Comparison of ENCODE assay signal across 2 cellular contexts in the genomic region with DNA sequence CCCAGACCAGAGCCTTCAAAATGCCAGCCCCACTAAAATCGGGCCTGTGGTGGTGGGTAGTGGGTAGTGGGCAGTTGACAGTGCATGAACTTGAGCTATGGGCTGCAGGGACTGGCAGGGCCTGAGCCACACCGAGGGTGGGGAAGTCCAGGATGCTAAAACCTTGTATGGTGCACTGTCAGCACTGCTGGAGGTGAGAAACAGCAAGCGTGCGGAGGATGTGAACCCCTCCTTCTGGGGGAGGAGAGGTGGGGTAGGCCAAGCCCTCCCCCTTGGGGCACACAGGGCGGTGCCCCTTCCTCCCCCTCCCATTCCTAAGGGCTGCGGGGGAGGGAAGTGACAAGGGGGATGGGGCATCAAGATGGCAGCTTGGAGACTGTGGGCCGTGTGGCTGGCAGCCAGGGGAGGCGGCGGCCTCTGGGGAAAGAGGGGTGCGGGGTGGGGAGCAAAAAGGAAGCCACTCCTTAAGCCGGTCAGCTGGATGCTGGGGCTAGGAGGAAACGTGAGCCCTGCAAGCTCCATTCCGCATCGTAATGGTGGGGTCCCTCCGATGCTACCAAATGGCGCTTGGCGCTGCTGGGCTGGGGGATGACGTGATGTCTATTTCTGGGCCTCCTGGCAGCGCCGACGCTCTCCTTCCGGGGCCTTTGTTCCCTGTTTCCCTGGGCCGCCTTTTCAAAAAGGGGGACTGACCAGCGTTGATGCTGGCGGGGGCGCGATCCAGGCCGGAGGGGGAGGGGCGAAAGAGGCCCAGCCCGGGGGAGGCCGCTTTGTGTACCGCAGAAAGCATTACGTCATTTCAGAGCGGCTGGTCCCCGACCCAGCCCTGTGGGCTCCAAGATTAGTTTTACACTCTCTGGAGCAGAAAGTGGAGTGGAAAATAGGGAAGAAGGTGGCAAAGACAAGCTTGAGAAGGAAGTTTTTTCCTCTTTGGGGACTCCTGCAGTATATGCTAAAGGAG.
A peak's percentile ranks its signal among the peaks of the same experiment; 100 is the strongest.
TF ChIP-seq lines count a peak whose summit lies in the region.

No MANE protein-coding gene starts in this region.

TF ChIP-seq in HEK293, 187 proteins besides CTCF, POLR2A, EP300 and RAD21 (continues in another document):
- TF ChIP-seq ZNF677 (tag by site-specific recombination; IDR thresholded peaks at IDR 0.05) (no peak), ZNF610 (tag by site-specific recombination; IDR thresholded peaks at IDR 0.05; ENCODE audit: borderline replicate concordance) (peak; percentile 77; the same call in 1 of the 2 replicates), ZNF302 (tag by site-specific recombination; IDR thresholded peaks at IDR 0.05; ENCODE audit: low read depth) (no peak), ZNF529 (tag by site-specific recombination; IDR thresholded peaks at IDR 0.05; ENCODE audit: insufficient replicate concordance) (no peak), ZBTB6 (tag by site-specific recombination; IDR thresholded peaks at IDR 0.05) (0 out of 2 replicates have a peak, but pooled peaks have one; percentile 9), ZBTB1 (tag by site-specific recombination; IDR thresholded peaks at IDR 0.05) (0 out of 2 replicates have a peak, but pooled peaks have one; percentile 32), ZNF629 (tag by site-specific recombination; IDR thresholded peaks at IDR 0.05) (peak; percentile 94), HOXA7 (CRISPR knock-in tag; IDR thresholded peaks at IDR 0.05; ENCODE audit: borderline replicate concordance) (no peak), FEZF1 (tag by site-specific recombination; IDR thresholded peaks at IDR 0.05) (no peak; the same call in 1 of the 2 replicates), ZNF626 (tag by site-specific recombination; IDR thresholded peaks at IDR 0.05) (no peak), ZNF114 (tag by site-specific recombination; IDR thresholded peaks at IDR 0.05) (no peak), ZNF621 (tag by site-specific recombination; IDR thresholded peaks at IDR 0.05) (no peak), ZNF433 (tag by site-specific recombination; IDR thresholded peaks at IDR 0.05; ENCODE audit: low read depth) (no peak), ZNF791 (tag by site-specific recombination; IDR thresholded peaks at IDR 0.05) (no peak), PRDM1 (tag by site-specific recombination; IDR thresholded peaks at IDR 0.05) (peak; percentile 69)
- TF ChIP-seq, protein P1, sequence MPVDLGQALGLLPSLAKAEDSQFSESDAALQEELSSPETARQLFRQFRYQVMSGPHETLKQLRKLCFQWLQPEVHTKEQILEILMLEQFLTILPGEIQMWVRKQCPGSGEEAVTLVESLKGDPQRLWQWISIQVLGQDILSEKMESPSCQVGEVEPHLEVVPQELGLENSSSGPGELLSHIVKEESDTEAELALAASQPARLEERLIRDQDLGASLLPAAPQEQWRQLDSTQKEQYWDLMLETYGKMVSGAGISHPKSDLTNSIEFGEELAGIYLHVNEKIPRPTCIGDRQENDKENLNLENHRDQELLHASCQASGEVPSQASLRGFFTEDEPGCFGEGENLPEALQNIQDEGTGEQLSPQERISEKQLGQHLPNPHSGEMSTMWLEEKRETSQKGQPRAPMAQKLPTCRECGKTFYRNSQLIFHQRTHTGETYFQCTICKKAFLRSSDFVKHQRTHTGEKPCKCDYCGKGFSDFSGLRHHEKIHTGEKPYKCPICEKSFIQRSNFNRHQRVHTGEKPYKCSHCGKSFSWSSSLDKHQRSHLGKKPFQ (tag by site-specific recombination; IDR thresholded peaks at IDR 0.05): no peak
- TF ChIP-seq, protein P2, sequence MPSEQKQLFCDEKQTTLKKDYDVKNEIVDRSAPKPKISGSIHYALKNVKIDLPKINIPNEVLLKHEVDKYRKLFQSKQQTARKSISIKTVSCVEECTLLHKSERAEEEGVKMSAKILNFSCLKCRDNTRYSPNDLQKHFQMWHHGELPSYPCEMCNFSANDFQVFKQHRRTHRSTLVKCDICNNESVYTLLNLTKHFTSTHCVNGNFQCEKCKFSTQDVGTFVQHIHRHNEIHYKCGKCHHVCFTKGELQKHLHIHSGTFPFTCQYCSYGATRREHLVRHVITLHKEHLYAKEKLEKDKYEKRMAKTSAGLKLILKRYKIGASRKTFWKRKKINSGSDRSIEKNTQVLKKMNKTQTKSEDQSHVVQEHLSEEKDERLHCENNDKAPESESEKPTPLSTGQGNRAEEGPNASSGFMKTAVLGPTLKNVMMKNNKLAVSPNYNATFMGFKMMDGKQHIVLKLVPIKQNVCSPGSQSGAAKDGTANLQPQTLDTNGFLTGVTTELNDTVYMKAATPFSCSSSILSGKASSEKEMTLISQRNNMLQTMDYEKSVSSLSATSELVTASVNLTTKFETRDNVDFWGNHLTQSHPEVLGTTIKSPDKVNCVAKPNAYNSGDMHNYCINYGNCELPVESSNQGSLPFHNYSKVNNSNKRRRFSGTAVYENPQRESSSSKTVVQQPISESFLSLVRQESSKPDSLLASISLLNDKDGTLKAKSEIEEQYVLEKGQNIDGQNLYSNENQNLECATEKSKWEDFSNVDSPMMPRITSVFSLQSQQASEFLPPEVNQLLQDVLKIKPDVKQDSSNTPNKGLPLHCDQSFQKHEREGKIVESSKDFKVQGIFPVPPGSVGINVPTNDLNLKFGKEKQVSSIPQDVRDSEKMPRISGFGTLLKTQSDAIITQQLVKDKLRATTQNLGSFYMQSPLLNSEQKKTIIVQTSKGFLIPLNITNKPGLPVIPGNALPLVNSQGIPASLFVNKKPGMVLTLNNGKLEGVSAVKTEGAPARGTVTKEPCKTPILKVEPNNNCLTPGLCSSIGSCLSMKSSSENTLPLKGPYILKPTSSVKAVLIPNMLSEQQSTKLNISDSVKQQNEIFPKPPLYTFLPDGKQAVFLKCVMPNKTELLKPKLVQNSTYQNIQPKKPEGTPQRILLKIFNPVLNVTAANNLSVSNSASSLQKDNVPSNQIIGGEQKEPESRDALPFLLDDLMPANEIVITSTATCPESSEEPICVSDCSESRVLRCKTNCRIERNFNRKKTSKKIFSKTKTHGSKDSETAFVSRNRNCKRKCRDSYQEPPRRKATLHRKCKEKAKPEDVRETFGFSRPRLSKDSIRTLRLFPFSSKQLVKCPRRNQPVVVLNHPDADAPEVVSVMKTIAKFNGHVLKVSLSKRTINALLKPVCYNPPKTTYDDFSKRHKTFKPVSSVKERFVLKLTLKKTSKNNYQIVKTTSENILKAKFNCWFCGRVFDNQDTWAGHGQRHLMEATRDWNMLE (tag by site-specific recombination; conservative IDR thresholded peaks at IDR 0.05; ENCODE audit: low read depth): peak; percentile 49; the same call in 1 of the 2 replicates
- TF ChIP-seq, protein P3, sequence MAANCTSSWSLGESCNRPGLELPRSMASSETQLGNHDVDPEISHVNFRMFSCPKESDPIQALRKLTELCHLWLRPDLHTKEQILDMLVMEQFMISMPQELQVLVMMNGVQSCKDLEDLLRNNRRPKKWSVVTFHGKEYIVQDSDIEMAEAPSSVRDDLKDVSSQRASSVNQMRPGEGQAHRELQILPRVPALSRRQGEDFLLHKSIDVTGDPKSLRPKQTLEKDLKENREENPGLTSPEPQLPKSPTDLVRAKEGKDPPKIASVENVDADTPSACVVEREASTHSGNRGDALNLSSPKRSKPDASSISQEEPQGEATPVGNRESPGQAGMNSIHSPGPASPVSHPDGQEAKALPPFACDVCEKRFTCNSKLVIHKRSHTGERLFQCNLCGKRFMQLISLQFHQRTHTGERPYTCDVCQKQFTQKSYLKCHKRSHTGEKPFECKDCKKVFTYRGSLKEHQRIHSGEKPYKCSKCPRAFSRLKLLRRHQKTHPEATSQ (tag by site-specific recombination; IDR thresholded peaks at IDR 0.05): peak; percentile 56; the same call in 1 of the 2 replicates

TF ChIP-seq in endothelial cell of umbilical vein, 7 proteins besides CTCF, POLR2A, EP300 and RAD21:
- TF ChIP-seq POLR2AphosphoS5 (IDR thresholded peaks at IDR 0.05; ENCODE audit: insufficient read depth, low read depth, low read length) (peak; percentile 13), JUN (IDR thresholded peaks at IDR 0.05; ENCODE audit: borderline replicate concordance, insufficient read depth, insufficient read length, low read depth) (peak; percentile 66)
- TF ChIP-seq, protein P4, sequence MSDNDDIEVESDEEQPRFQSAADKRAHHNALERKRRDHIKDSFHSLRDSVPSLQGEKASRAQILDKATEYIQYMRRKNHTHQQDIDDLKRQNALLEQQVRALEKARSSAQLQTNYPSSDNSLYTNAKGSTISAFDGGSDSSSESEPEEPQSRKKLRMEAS (IDR thresholded peaks at IDR 0.05; ENCODE audit: insufficient read depth, insufficient read length): no peak
